In the genomic region with DNA sequence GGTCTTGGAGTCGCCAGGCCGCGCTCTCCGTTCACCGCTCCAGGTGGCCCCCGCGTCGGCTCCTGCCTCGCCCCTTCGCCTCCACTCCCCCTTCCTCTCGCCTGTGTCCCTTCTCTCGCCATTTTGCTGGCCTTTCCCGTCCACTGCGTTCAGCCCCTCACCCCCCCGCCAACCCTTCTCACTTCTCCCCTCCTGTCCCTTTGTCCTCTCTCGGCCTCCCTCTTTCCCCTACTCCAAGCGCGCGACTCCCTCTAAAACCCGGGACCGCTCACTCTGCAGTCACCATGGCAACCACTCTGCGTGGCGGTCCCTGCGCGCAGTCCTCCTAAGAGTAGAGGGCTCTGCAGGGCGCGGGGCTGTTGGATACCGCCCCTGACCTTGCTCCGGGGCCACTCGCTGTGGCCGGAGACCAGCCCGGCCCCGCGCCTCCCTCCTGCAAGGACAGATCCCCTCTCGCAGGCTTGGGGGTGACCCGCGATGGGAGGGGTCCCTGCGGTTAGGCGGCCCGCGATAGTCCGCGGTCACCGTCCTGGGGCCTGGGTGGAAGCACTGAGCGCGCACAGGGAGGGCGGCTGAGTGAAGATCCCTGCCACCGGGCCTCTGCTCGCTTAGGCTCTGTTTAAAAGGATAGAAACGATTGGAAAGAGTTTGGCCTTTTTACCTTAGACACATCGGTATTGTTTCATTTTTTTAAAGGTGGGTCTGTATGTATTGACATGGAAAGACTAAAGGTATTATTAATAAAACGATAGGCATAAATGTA, we compare ENCODE assay signal across 1 cellular context.
A peak's percentile ranks its signal among the peaks of the same experiment; 100 is the strongest.
TF ChIP-seq lines count a peak whose summit lies in the region.

No MANE protein-coding gene starts in this region.

TF ChIP-seq in GM12878, 131 proteins besides CTCF, POLR2A, EP300 and RAD21 (continued from another document):
- TF ChIP-seq, protein P1, sequence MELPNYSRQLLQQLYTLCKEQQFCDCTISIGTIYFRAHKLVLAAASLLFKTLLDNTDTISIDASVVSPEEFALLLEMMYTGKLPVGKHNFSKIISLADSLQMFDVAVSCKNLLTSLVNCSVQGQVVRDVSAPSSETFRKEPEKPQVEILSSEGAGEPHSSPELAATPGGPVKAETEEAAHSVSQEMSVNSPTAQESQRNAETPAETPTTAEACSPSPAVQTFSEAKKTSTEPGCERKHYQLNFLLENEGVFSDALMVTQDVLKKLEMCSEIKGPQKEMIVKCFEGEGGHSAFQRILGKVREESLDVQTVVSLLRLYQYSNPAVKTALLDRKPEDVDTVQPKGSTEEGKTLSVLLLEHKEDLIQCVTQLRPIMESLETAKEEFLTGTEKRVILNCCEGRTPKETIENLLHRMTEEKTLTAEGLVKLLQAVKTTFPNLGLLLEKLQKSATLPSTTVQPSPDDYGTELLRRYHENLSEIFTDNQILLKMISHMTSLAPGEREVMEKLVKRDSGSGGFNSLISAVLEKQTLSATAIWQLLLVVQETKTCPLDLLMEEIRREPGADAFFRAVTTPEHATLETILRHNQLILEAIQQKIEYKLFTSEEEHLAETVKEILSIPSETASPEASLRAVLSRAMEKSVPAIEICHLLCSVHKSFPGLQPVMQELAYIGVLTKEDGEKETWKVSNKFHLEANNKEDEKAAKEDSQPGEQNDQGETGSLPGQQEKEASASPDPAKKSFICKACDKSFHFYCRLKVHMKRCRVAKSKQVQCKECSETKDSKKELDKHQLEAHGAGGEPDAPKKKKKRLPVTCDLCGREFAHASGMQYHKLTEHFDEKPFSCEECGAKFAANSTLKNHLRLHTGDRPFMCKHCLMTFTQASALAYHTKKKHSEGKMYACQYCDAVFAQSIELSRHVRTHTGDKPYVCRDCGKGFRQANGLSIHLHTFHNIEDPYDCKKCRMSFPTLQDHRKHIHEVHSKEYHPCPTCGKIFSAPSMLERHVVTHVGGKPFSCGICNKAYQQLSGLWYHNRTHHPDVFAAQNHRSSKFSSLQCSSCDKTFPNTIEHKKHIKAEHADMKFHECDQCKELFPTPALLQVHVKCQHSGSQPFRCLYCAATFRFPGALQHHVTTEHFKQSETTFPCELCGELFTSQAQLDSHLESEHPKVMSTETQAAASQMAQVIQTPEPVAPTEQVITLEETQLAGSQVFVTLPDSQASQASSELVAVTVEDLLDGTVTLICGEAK (IDR thresholded peaks at IDR 0.05; ENCODE audit: borderline replicate concordance), result 0 out of 2 replicates have a peak, but pooled peaks have one; percentile 19
- TF ChIP-seq BMI1 (IDR thresholded peaks at IDR 0.05; ENCODE audit: borderline replicate concordance) (peak; percentile 79), DPF2 (IDR thresholded peaks at IDR 0.05) (0 out of 2 replicates have a peak, but pooled peaks have one; percentile 52), GABPA (IDR thresholded peaks at IDR 0.05; ENCODE audit: low read depth) (no peak)
TF ChIP-seq in GM12878: peak in this region for 4.
